Comparison of ENCODE assay signal across 18 cellular contexts in genomic region chr5:41797672-41798071, GRCh38.
"Had no signal": no experiment of that assay in that cellular context is flagged by ENCODE, and none has a peak within 500 bp of the region (broad histone marks: within the 10 kb centered on the region; RNA-seq: fewer than 3 reads in every experiment).

No MANE protein-coding gene starts in this region.

- H3K27me3 Mint-ChIP-seq: activated CD4-positive, alpha-beta T cell treated with anti-CD3 and anti-CD28 coated beads, Interleukin-2, amount 10 ng/mL, durations not matched to agents 7 days and 5 days; dendritic cell treated with granulocyte-macrophage colony-stimulating factor and Interleukin-4, amounts not matched to agents 40 ng/mL and 50 ng/mL, for 4 days; progenitor cell of endocrine pancreas had no signal

- H3K27me3 ChIP-seq: esophagus muscularis mucosa, gastroesophageal sphincter, heart left ventricle, upper lobe of left lung had no signal

- H3K4me1 Mint-ChIP-seq: activated CD4-positive, alpha-beta T cell treated with anti-CD3 and anti-CD28 coated beads, Interleukin-2, amount 10 ng/mL, durations not matched to agents 7 days and 5 days had no signal

- H3K27ac Mint-ChIP-seq: activated CD4-positive, alpha-beta T cell treated with anti-CD3 and anti-CD28 coated beads, Interleukin-2, amount 10 ng/mL, durations not matched to agents 7 days and 5 days; dendritic cell treated with granulocyte-macrophage colony-stimulating factor and Interleukin-4, amounts not matched to agents 40 ng/mL and 50 ng/mL, for 4 days; progenitor cell of endocrine pancreas; WTC11 had no signal

- H3K4me3 Mint-ChIP-seq: activated CD4-positive, alpha-beta T cell treated with anti-CD3 and anti-CD28 coated beads, Interleukin-2, amount 10 ng/mL, durations not matched to agents 7 days and 5 days; dendritic cell treated with granulocyte-macrophage colony-stimulating factor and Interleukin-4, amounts not matched to agents 40 ng/mL and 50 ng/mL, for 4 days; WTC11 had no signal

- ATAC-seq: gastroesophageal sphincter, heart left ventricle, WTC11 had no signal

- H3K36me3 ChIP-seq: thoracic aorta had no signal

- H3K27ac ChIP-seq: esophagus muscularis mucosa, gastroesophageal sphincter, heart left ventricle, left ventricle myocardium inferior, thoracic aorta, upper lobe of left lung had no signal

- H3K9me3 Mint-ChIP-seq: activated CD4-positive, alpha-beta T cell treated with anti-CD3 and anti-CD28 coated beads, Interleukin-2, amount 10 ng/mL, durations not matched to agents 7 days and 5 days; dendritic cell treated with granulocyte-macrophage colony-stimulating factor and Interleukin-4, amounts not matched to agents 40 ng/mL and 50 ng/mL, for 4 days; WTC11 had no signal

- H3K4me3 ChIP-seq: esophagus muscularis mucosa, gastroesophageal sphincter, heart left ventricle, left ventricle myocardium inferior, thoracic aorta, upper lobe of left lung had no signal

- H3K9me3 ChIP-seq: esophagus muscularis mucosa, gastroesophageal sphincter, heart left ventricle, left ventricle myocardium inferior, SK-N-SH, thoracic aorta, upper lobe of left lung had no signal

- DNase-seq: activated CD4-positive, alpha-beta T cell treated with anti-CD3 and anti-CD28 coated beads, Interleukin-2, amount 10 ng/mL, durations not matched to agents 7 days and 5 days; activated effector memory CD4-positive, alpha-beta T cell treated with Interleukin-2 at 50 U/mL for 16 hours; activated naive CD4-positive, alpha-beta T cell treated with anti-CD3 and anti-CD28 coated beads, Interleukin-2, amount 50 U/mL, for 16 hours; effector CD8-positive, alpha-beta T cell; heart left ventricle; kidney; left ventricle myocardium inferior; mammary epithelial cell; SHP77 treated with DMSO at 0.1 percent for 48 hours; SK-N-SH; stimulated activated CD4-positive, alpha-beta T cell treated with anti-CD3 and anti-CD28 coated beads, Interleukin-12 subunit alpha, Interleukin-12 subunit beta, amount 100 ng/mL, for 4 hours; upper lobe of left lung had no signal
